ENCODE assay signal across 17 cellular contexts in genomic region chr14:52011557-52011956, GRCh38. TPM values are rescaled to one million over a fixed set of nuclear protein-coding genes. Genes with fewer than 3 reads are reported as not detected.
DNase-seq lines count a peak whose midpoint lies in the region; ATAC-seq and TF ChIP-seq lines count a peak whose summit lies in the region.
"Had no signal": no experiment of that assay in that cellular context is flagged by ENCODE, and none has a peak within 500 bp of the region (broad histone marks: within the 10 kb centered on the region; RNA-seq: fewer than 3 reads in every experiment).

No MANE protein-coding gene starts in this region.

- no peak overlapping the region for H3K4me3 Mint-ChIP-seq in activated T-cell treated with anti-CD3 and anti-CD28 coated beads, Interleukin-2, amount 50 U/mL, for 24 hours

- H3K4me3 ChIP-seq in cardiac muscle cell (no peak overlapping the region), subcutaneous abdominal adipose tissue (ENCODE audit: low read depth in 1 of 5, low read length in 5 of 5) (peak overlapping the region in 1 of 5 donors; percentile 10)
- H3K4me3 ChIP-seq: PC-9 had no signal

- no peaks in the 10 kb centered on the region for H3K4me1 Mint-ChIP-seq in activated T-cell treated with anti-CD3 and anti-CD28 coated beads, Interleukin-2, amount 50 U/mL, for 24 hours (ENCODE audit: low read depth)

- TF ChIP-seq CTCF in cardiac muscle cell (IDR thresholded peaks at IDR 0.05; ENCODE audit: low read depth, low read length), result no peak

- peaks cover 77% of the 10 kb centered on the region for H3K4me1 ChIP-seq in cardiac muscle cell (ENCODE audit: low read depth)
- H3K4me1 ChIP-seq in subcutaneous abdominal adipose tissue (ENCODE audit: control insufficient read depth in 5 of 5, insufficient read depth in 5 of 5, low read length in 5 of 5), result peaks cover 12 to 53% (median 52%) of the 10 kb centered on the region in 5 donors

- intact Hi-C loops in Right ventricle myocardium superior (cut with DNase I), result loop anchor here (5.0 kb wide), 1 partner anchor 56 kb away; the partner anchor contains the start of gene NID2

- DNase-seq in cardiac muscle cell (ENCODE audit: low read depth in 1 of 2, low spot score in 1 of 2) (no peak), Right ventricle myocardium superior (no peak), cerebellar nuclear complex (lab: John Stamatoyannopoulos, UW) (no peak), NCI-H2029 treated with DMSO at 0.1 percent for 48 hours (lab: John Stamatoyannopoulos, UW) (no peak)
- DNase-seq in activated T-cell treated with anti-CD3 and anti-CD28 coated beads, Interleukin-2, amount 50 U/mL, for 24 hours, result no peak
- DNase-seq: DND-41, GOT3, NCI-H1048, NCI-H146, NCI-H510A treated with DMSO at 0.1 percent for 48 hours, NCI-H82, PC-9 had no signal

- no peak overlapping the region for H3K9ac ChIP-seq in subcutaneous abdominal adipose tissue (ENCODE audit: low read length in 5 of 5)
- H3K9ac ChIP-seq: KMS-11 had no signal

- peak overlapping the region; percentile 94 for H3K27ac ChIP-seq in cardiac muscle cell
- peak overlapping the region; percentile 70 for H3K27ac ChIP-seq in cingulate gyrus (ENCODE audit: low read depth, low read length)
- peak overlapping the region; percentile 40 for H3K27ac ChIP-seq in layer of hippocampus (ENCODE audit: low read depth, low read length)
- peak overlapping the region; percentile 69 for H3K27ac ChIP-seq in subcutaneous abdominal adipose tissue (ENCODE audit: low read depth, low read length)
- H3K27ac ChIP-seq: 22Rv1, KMS-11, PC-9 had no signal

- ATAC-seq in Right ventricle myocardium superior (ENCODE audit: poor library complexity), result no peak

- H3K27me3 ChIP-seq in cardiac muscle cell (no peaks in the 10 kb centered on the region), layer of hippocampus (ENCODE audit: control insufficient read depth, insufficient read depth, low read length) (no peaks in the 10 kb centered on the region), subcutaneous abdominal adipose tissue (ENCODE audit: control insufficient read depth in 5 of 5, insufficient read depth in 4 of 5, low read length in 5 of 5) (no peaks in the 10 kb centered on the region)

- no peaks in the 10 kb centered on the region for H3K9me3 ChIP-seq in cardiac muscle cell (ENCODE audit: low read depth)
- no peaks in the 10 kb centered on the region for H3K9me3 ChIP-seq in subcutaneous abdominal adipose tissue (ENCODE audit: control insufficient read depth in 5 of 5, low read length in 5 of 5)

- H3K36me3 ChIP-seq in cardiac muscle cell (peaks cover 59% of the 10 kb centered on the region), subcutaneous abdominal adipose tissue (ENCODE audit: control insufficient read depth in 5 of 5, insufficient read depth in 5 of 5, low read length in 5 of 5) (peaks cover 29 to 69% (median 53%) of the 10 kb centered on the region in 5 donors)

- no peaks in the 10 kb centered on the region for H3K9me3 Mint-ChIP-seq in activated T-cell treated with anti-CD3 and anti-CD28 coated beads, Interleukin-2, amount 50 U/mL, for 24 hours

- peaks cover 59% of the 10 kb centered on the region for H3K36me3 Mint-ChIP-seq in activated T-cell treated with anti-CD3 and anti-CD28 coated beads, Interleukin-2, amount 50 U/mL, for 24 hours (ENCODE audit: low read depth)

- peaks cover 3% of the 10 kb centered on the region for H3K27me3 Mint-ChIP-seq in activated T-cell treated with anti-CD3 and anti-CD28 coated beads, Interleukin-2, amount 50 U/mL, for 24 hours

- H3K27ac Mint-ChIP-seq in activated T-cell treated with anti-CD3 and anti-CD28 coated beads, Interleukin-2, amount 50 U/mL, for 24 hours, result no peak overlapping the region

RNA-seq across cellular contexts. Expression of gene RTRAF, which starts 22.2 kb away (rescaled TPM):
- total RNA-seq in cardiac muscle cell, result 60.6 and 129 TPM in 2 replicates
- polyA plus RNA-seq in cardiac muscle cell, result 309 and 332 TPM in 2 replicates
- total RNA-seq in Right ventricle myocardium superior, result 218 TPM

RNA-seq across cellular contexts. Expression of gene NID2, which starts 57.3 kb away (rescaled TPM):
- total RNA-seq in cardiac muscle cell, result 275 and 538 TPM in 2 replicates
- polyA plus RNA-seq in cardiac muscle cell, result 179 and 341 TPM in 2 replicates
- 39.5 TPM for total RNA-seq in Right ventricle myocardium superior

Comparison
In these comparisons a context has a peak if more than half of its experiments do, and no peak if none do; other contexts are left out.
1. H3K27ac ChIP-seq: peak in every context shown above with its lines; median percentile 94 in cardiac muscle cell; 70 in cingulate gyrus; 69 in subcutaneous abdominal adipose tissue; 40 in layer of hippocampus.